Comparison of ENCODE assay signal across 10 cellular contexts in genomic region chr1:210291786-210292275, GRCh38. TPM values are rescaled to one million over a fixed set of nuclear protein-coding genes. Genes with fewer than 3 reads are reported as not detected.
DNase-seq lines count a peak whose midpoint lies in the region; ATAC-seq and TF ChIP-seq lines count a peak whose summit lies in the region.
"Had no signal": no experiment of that assay in that cellular context is flagged by ENCODE, and none has a peak within 500 bp of the region (broad histone marks: within the 10 kb centered on the region; RNA-seq: fewer than 3 reads in every experiment).

No MANE protein-coding gene starts in this region.

- H2BK15ac ChIP-seq in IMR-90 (ENCODE audit: low read depth, low read length) = no peak overlapping the region

- in situ Hi-C loops in IMR-90 (cut with MboI; ENCODE audit: low sequenced_read_pairs) (no loop called here), transverse colon (cut with MboI; ENCODE audit: low pct_ligation_motif_present in 1 of 4, low pct_unique_long_range_greater_than_20kb in 1 of 4, low sequenced_read_pairs in 3 of 4) (no loop called here), GM13976 (cut with MboI; ENCODE audit: low sequenced_read_pairs, unreplicated experiment) (no loop called here)

- H3K4me1 ChIP-seq in IMR-90 (ENCODE audit: control insufficient read depth, insufficient read depth, low read length) = peaks cover 3% of the 10 kb centered on the region; the same call in 1 of the 2 replicates
- peaks cover 39% of the 10 kb centered on the region for H3K4me1 ChIP-seq in lower lobe of right lung
- peaks cover 16 to 41% (median 22%) of the 10 kb centered on the region in 4 donors for H3K4me1 ChIP-seq in transverse colon

- H2AK9ac ChIP-seq in IMR-90 (replicated peaks; ENCODE audit: low read depth, low read length, poor library complexity) = no peak overlapping the region

- H3K27me3 ChIP-seq in IMR-90 (ENCODE audit: control insufficient read depth, insufficient read depth, low read length) (peaks cover 35% of the 10 kb centered on the region), lower lobe of right lung (ENCODE audit: low read depth) (no peaks in the 10 kb centered on the region), transverse colon (peaks cover 28% of the 10 kb centered on the region)

- CTCF ChIA-PET in IMR-90 (lab: Yijun Ruan, JAX) = interaction anchor here (0.6 kb wide), 3 partner anchors 21 to 51 kb away, joined by 3 to 4 read pairs (median 3); no protein-coding TSS in a partner anchor

- H2AFZ ChIP-seq in IMR-90 (replicated peaks; ENCODE audit: low read length, poor library complexity) = peak overlapping the region; percentile 54

- H3K4me3 ChIP-seq in IMR-90 (ENCODE audit: insufficient read depth, low read depth, low read length) = no peak overlapping the region
- peak overlapping the region; percentile 66 for H3K4me3 ChIP-seq in coronary artery
- peak overlapping the region; percentile 52 for H3K4me3 ChIP-seq in lower lobe of right lung
- H3K4me3 ChIP-seq in transverse colon = peak overlapping the region in 3 of 4 donors; percentile 36 to 56 (median 39)

- dilution Hi-C loops in IMR-90 (cut with HindIII; ENCODE audit: low sequenced_read_pairs, unreplicated experiment) = no loop called here

- DNase-seq in IMR-90 = no peak
- DNase-seq in coronary artery (ENCODE audit: low spot score) = peak; percentile 77
- no peak for DNase-seq in lower lobe of right lung
- no peak for DNase-seq in transverse colon
- no peak for DNase-seq in GM13976 (ENCODE audit: low spot score)
- no peak for DNase-seq in KG1 (lab: John Stamatoyannopoulos, UW)
- DNase-seq in NK-92 treated with Interleukin-12 subunit alpha and Interleukin-12 subunit beta, amount 100 ng/mL, for 24 hours (lab: John Stamatoyannopoulos, UW) = no peak
- DNase-seq in middle frontal gyrus (ENCODE audit: extremely low spot score, low spot score) = no peak

- no peak overlapping the region for H2AK5ac ChIP-seq in IMR-90 (ENCODE audit: low read depth, low read length)

- no peak for TF ChIP-seq POLR2A in IMR-90 (IDR thresholded peaks at IDR 0.05; ENCODE audit: low read depth, low read length)
- no peak for TF ChIP-seq POLR2A in transverse colon (IDR thresholded peaks at IDR 0.05)

- no peaks in the 10 kb centered on the region for H3K9me1 ChIP-seq in IMR-90 (ENCODE audit: insufficient read depth, low read length)

- no TSS peak for BruUV-seq in IMR-90 (replicated peaks; lab: Mats Ljungman, UMichigan)

- POLR2A ChIA-PET in IMR-90 (lab: Charles Lee; ENCODE audit: unreplicated experiment) = interaction anchor here (1.1 kb wide), 1 partner anchor 32 kb away, joined by 10 read pairs; no protein-coding TSS in a partner anchor

- intact Hi-C loops in IMR-90 (cut with micrococcal nuclease) = no loop called here
- intact Hi-C loops in lower lobe of right lung (cut with DNase I) = no loop called here
- intact Hi-C loops in transverse colon (cut with DNase I; ENCODE audit: low total_unique reads) = loop anchor here (1.0 to 5.0 kb wide), 2 partner anchors 32 to 55 kb away; no protein-coding TSS in a partner anchor

- no peak overlapping the region for H2BK5ac ChIP-seq in IMR-90 (ENCODE audit: low read depth, low read length, poor library complexity, severe bottlenecking)

- no peak overlapping the region for H3K27ac ChIP-seq in IMR-90 (ENCODE audit: insufficient read depth, low read length)
- peak overlapping the region; percentile 87 to 94 for H3K27ac ChIP-seq in coronary artery
- peak overlapping the region; percentile 81 for H3K27ac ChIP-seq in lower lobe of right lung
- H3K27ac ChIP-seq in transverse colon = peak overlapping the region; percentile 58 to 87 (median 72)

- H3K9ac ChIP-seq in IMR-90 (ENCODE audit: low read depth, low read length) = no peak overlapping the region

- H4K20me1 ChIP-seq in IMR-90 (ENCODE audit: insufficient read depth, low read length) = no peaks in the 10 kb centered on the region

- H3K23ac ChIP-seq in IMR-90 (ENCODE audit: low read depth, low read length) = no peak overlapping the region

- H4K91ac ChIP-seq in IMR-90 (ENCODE audit: insufficient read depth, low read depth, low read length) = no peak overlapping the region

- no peak overlapping the region for H3K18ac ChIP-seq in IMR-90 (ENCODE audit: low read depth, low read length)

- no peak overlapping the region for H2BK20ac ChIP-seq in IMR-90 (ENCODE audit: low read depth, low read length)

- H4K8ac ChIP-seq in IMR-90 (ENCODE audit: low read depth in 2 of 2, low read length in 2 of 2) = no peak overlapping the region

- ATAC-seq in IMR-90 (ENCODE audit: low read depth) (peak; percentile 53; the same call in 1 of the 2 replicates), lower lobe of right lung (peak; percentile 2 to 53)

- H4K5ac ChIP-seq in IMR-90 (ENCODE audit: low read depth, low read length) = no peak overlapping the region

- no peaks in the 10 kb centered on the region for H3K79me1 ChIP-seq in IMR-90 (ENCODE audit: low read depth in 1 of 2, low read length in 2 of 2)

- TF ChIP-seq CTCF in IMR-90 (conservative IDR thresholded peaks at IDR 0.05; ENCODE audit: low read depth, low read length) (no peak), coronary artery (IDR thresholded peaks at IDR 0.05) (no peak), lower lobe of right lung (IDR thresholded peaks at IDR 0.05) (no peak), transverse colon (IDR thresholded peaks at IDR 0.05) (no peak), GM13976 (IDR thresholded peaks at IDR 0.05; ENCODE audit: borderline replicate concordance, control extremely low read depth, extremely low read depth, insufficient read depth, missing control alignments) (no peak)

- no peak overlapping the region for H3K56ac ChIP-seq in IMR-90 (ENCODE audit: extremely low read depth, insufficient read depth, low read length)

- 7% methylated on average over 3 of the region's 11 CpGs; no CpG with 5 or more reads in 1 of the 2 experiments for WGBS in IMR-90 (ENCODE audit: extremely low coverage in 2 of 2, insufficient read length in 1 of 2), 2 experiments
- WGBS in transverse colon (ENCODE audit: low coverage in 1 of 2), 2 donors = 17 to 30% methylated on average over 4 to 11 of the region's 11 CpGs

- H3K4me2 ChIP-seq in IMR-90 (ENCODE audit: low read depth, low read length) = no peak overlapping the region

- H3K9me3 ChIP-seq in IMR-90 (ENCODE audit: control insufficient read depth, insufficient read depth, low read length) = no peaks in the 10 kb centered on the region
- H3K9me3 ChIP-seq in lower lobe of right lung = no peaks in the 10 kb centered on the region
- no peaks in the 10 kb centered on the region for H3K9me3 ChIP-seq in transverse colon

- no peak overlapping the region for H2BK120ac ChIP-seq in IMR-90 (ENCODE audit: low read depth, low read length)

- no peak for TF ChIP-seq EP300 in transverse colon (IDR thresholded peaks at IDR 0.05; ENCODE audit: low read depth)

- H3K36me3 ChIP-seq in IMR-90 (ENCODE audit: control insufficient read depth, insufficient read depth, low read length) = no peaks in the 10 kb centered on the region
- H3K36me3 ChIP-seq in lower lobe of right lung = no peaks in the 10 kb centered on the region
- no peaks in the 10 kb centered on the region for H3K36me3 ChIP-seq in transverse colon

- no peak overlapping the region for H3K4ac ChIP-seq in IMR-90 (ENCODE audit: low read depth, low read length)

- no peak for TF ChIP-seq RAD21 in IMR-90 (IDR thresholded peaks at IDR 0.05; ENCODE audit: low read length)

- no peak overlapping the region for H3K14ac ChIP-seq in IMR-90 (replicated peaks; ENCODE audit: low read depth, low read length)

TF ChIP-seq in IMR-90, 13 proteins besides CTCF, POLR2A, EP300 and RAD21:
- TF ChIP-seq RFX5 (IDR thresholded peaks at IDR 0.05; ENCODE audit: low read depth, low read length) = no peak

RNA-seq across cellular contexts. Expression of gene HHAT, which starts 36.9 kb away (rescaled TPM):
- 2.5 and 2.8 TPM in 2 replicates for total RNA-seq in IMR-90 (2012; rRNA removed)
- polyA plus RNA-seq in IMR-90 (2012; rRNA removed) = 1.2 and 1.7 TPM in 2 replicates
- polyA plus RNA-seq in IMR-90 (2012; cell fraction: cytosol; rRNA removed) = 1.0 and 2.5 TPM in 2 replicates
- 1.1 and 1.9 TPM in 2 replicates for polyA plus RNA-seq in IMR-90 (2012; cell fraction: nucleus; rRNA removed; ENCODE audit: low replicate concordance)
- total RNA-seq in lower lobe of right lung = 5.3 TPM
- total RNA-seq in transverse colon = 10 to 100 TPM in 1 of 4 donors, 1 to 10 TPM in 3; 2.2 to 11.6 (median 7.3) TPM

RNA-seq across cellular contexts. Expression of gene SERTAD4, which starts 59.2 kb away (rescaled TPM):
- total RNA-seq in IMR-90 (2012; rRNA removed) (under 0.01 TPM in 2 replicates), lower lobe of right lung (4.3 TPM), transverse colon (1 to 10 TPM in 3 of 4 donors, under 1 TPM in 1; 0.60 to 6.7 (median 2.0) TPM)
- 0.07 and 0.22 TPM in 2 replicates for polyA plus RNA-seq in IMR-90 (2012; rRNA removed)
- polyA plus RNA-seq in IMR-90 (2012; cell fraction: cytosol; rRNA removed) = 0.01 and 0.04 TPM in 2 replicates
- polyA plus RNA-seq in IMR-90 (2012; cell fraction: nucleus; rRNA removed; ENCODE audit: low replicate concordance) = 0.03 and 0.11 TPM in 2 replicates
- total RNA-seq: activated naive CD4-positive, alpha-beta T cell treated with anti-CD3 and anti-CD28 coated beads for 36 hours had no signal
- polyA plus RNA-seq: IgD-negative memory B cell had no signal
